ENCODE assay signal across 8 cellular contexts in genomic region chr12:632102-632696, GRCh38. TPM values are rescaled to one million over a fixed set of nuclear protein-coding genes. Genes with fewer than 3 reads are reported as not detected.
DNase-seq lines count a peak whose midpoint lies in the region; ATAC-seq lines count a peak whose summit lies in the region.

No MANE protein-coding gene starts in this region.

- H3K4me3 Mint-ChIP-seq in activated T-cell treated with anti-CD3 and anti-CD28 coated beads, Interleukin-2, amount 50 U/mL, for 24 hours, result peak overlapping the region; percentile 82

- intact Hi-C loops in sciatic nerve (cut with DNase I), result no loop called here

- H3K27me3 Mint-ChIP-seq in activated T-cell treated with anti-CD3 and anti-CD28 coated beads, Interleukin-2, amount 50 U/mL, for 24 hours, result no peaks in the 10 kb centered on the region

- peaks cover 9% of the 10 kb centered on the region for H3K36me3 Mint-ChIP-seq in activated T-cell treated with anti-CD3 and anti-CD28 coated beads, Interleukin-2, amount 50 U/mL, for 24 hours (ENCODE audit: low read depth)

- peak; percentile 87 for ATAC-seq in sciatic nerve

- H3K27ac Mint-ChIP-seq in activated T-cell treated with anti-CD3 and anti-CD28 coated beads, Interleukin-2, amount 50 U/mL, for 24 hours, result peak overlapping the region; percentile 68

- H3K9me3 Mint-ChIP-seq in activated T-cell treated with anti-CD3 and anti-CD28 coated beads, Interleukin-2, amount 50 U/mL, for 24 hours, result no peaks in the 10 kb centered on the region

- DNase-seq in activated T-cell treated with anti-CD3 and anti-CD28 coated beads, Interleukin-2, amount 50 U/mL, for 24 hours, result no peak
- DNase-seq in activated T-cell treated with anti-CD3 and anti-CD28 coated beads for 4 hours, result no peak
- peak; percentile 27 for DNase-seq in T1000 (lab: John Stamatoyannopoulos, UW)
- DNase-seq in glomerular visceral epithelial cell (ENCODE audit: extremely low spot score), result peak; percentile 77
- DNase-seq in sciatic nerve (ENCODE audit: low spot score), result no peak
- DNase-seq in NCI-H2227 (lab: John Stamatoyannopoulos, UW; ENCODE audit: unreplicated experiment), result no peak
- DNase-seq in NCI-H1930 (lab: John Stamatoyannopoulos, UW), result no peak
- DNase-seq in NK-92 (lab: John Stamatoyannopoulos, UW; ENCODE audit: unreplicated experiment), result no peak

- H3K4me1 Mint-ChIP-seq in activated T-cell treated with anti-CD3 and anti-CD28 coated beads, Interleukin-2, amount 50 U/mL, for 24 hours (ENCODE audit: low read depth), result peaks cover 38% of the 10 kb centered on the region

RNA-seq across cellular contexts. Expression of gene NINJ2, which starts 31.0 kb away (rescaled TPM):
- 6.2 TPM for total RNA-seq in sciatic nerve

Comparison
In these comparisons a context has a peak if more than half of its experiments do, and no peak if none do; other contexts are left out.
1. DNase-seq: peak in T1000 (single experiment) and glomerular visceral epithelial cell (single experiment); none in activated T-cell treated with anti-CD3 and anti-CD28 coated beads, Interleukin-2, amount 50 U/mL, for 24 hours (single experiment), activated T-cell treated with anti-CD3 and anti-CD28 coated beads for 4 hours (single experiment), sciatic nerve (single experiment), NCI-H2227 (single experiment), NCI-H1930 (0 of 2) and NK-92 (single experiment).